30 cellular contexts compared by ENCODE assay signal in the genomic region with DNA sequence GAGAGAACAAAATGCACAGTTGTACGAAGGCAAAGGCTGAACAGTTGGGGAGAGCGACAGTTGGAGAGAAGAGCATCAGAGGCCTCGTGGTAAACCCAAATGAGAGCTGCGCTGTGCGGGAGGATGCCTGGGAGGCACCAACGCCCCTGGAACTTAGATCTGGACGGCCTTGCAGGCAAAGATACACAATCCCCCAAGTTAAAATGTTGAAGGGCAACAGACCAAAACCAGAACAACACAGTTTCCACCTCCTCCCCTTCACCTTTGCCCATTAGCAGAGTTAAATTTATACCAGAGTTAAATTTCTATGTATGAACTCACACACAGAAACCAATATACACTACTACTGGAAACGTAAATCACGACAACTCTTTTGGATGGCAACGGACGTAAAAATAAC.
"Had no signal": no experiment of that assay in that cellular context is flagged by ENCODE, and none has a peak within 500 bp of the region (broad histone marks: within the 10 kb centered on the region; RNA-seq: fewer than 3 reads in every experiment).

No MANE protein-coding gene starts in this region.

- H3K9ac ChIP-seq: SK-N-SH had no signal

- ATAC-seq: activated T-cell treated with anti-CD3 and anti-CD28 coated beads, Interleukin-2, amount 50 U/mL, for 4 hours had no signal

- H3K9me3 Mint-ChIP-seq: activated B cell treated with CpG ODN at 0.5 μM for 24 hours; activated CD4-positive, alpha-beta memory T cell treated with anti-CD3 and anti-CD28 coated beads for 36 hours; activated naive CD4-positive, alpha-beta T cell treated with anti-CD3 and anti-CD28 coated beads, Interleukin-2, amount 10 ng/mL, durations not matched to agents 7 days and 5 days; activated T-cell treated with anti-CD3 and anti-CD28 coated beads, Interleukin-2, amount 50 U/mL, for 4 hours; activated T-helper 1 cell treated with anti-CD3 and anti-CD28 coated beads, Interleukin-12 subunit alpha, Interleukin-12 subunit beta, Interleukin-2, Interleukin-4 antibody, amounts not matched to agents 30 ng/mL and 10 ng/mL and 1 ng/mL, durations not matched to agents 14 hours and 24 hours and 36 hours; central memory CD8-positive, alpha-beta T cell; T-helper 1 cell treated with Interleukin-12 subunit alpha and Interleukin-12 subunit beta and Interleukin-4 antibody, amounts not matched to agents 30 μg/mL and 1 μg/mL, for 36 hours had no signal

- H3K4me1 Mint-ChIP-seq: activated B cell treated with CpG ODN at 0.5 μM for 24 hours; activated naive CD4-positive, alpha-beta T cell treated with anti-CD3 and anti-CD28 coated beads, Interleukin-2, amount 10 ng/mL, durations not matched to agents 7 days and 5 days; central memory CD8-positive, alpha-beta T cell had no signal

- H3K27ac ChIP-seq: ascending aorta, cardiac muscle cell, Peyer's patch, SJSA1, VCaP had no signal

- H3K4me1 ChIP-seq: ascending aorta, Peyer's patch had no signal

- H3K36me3 ChIP-seq: ascending aorta, cardiac muscle cell, Peyer's patch, SJSA1 had no signal

- H3K4me3 Mint-ChIP-seq: activated B cell treated with CpG ODN at 0.5 μM for 24 hours; activated CD4-positive, alpha-beta memory T cell treated with anti-CD3 and anti-CD28 coated beads for 36 hours; activated naive CD4-positive, alpha-beta T cell treated with anti-CD3 and anti-CD28 coated beads, Interleukin-2, amount 10 ng/mL, durations not matched to agents 7 days and 5 days; activated naive CD8-positive, alpha-beta T cell; activated T-cell treated with anti-CD3 and anti-CD28 coated beads, Interleukin-2, amount 50 U/mL, for 4 hours; activated T-helper 1 cell treated with anti-CD3 and anti-CD28 coated beads, Interleukin-12 subunit alpha, Interleukin-12 subunit beta, Interleukin-2, Interleukin-4 antibody, amounts not matched to agents 30 ng/mL and 10 ng/mL and 1 ng/mL, durations not matched to agents 14 hours and 24 hours and 36 hours; central memory CD8-positive, alpha-beta T cell; T-helper 1 cell treated with Interleukin-12 subunit alpha and Interleukin-12 subunit beta and Interleukin-4 antibody, amounts not matched to agents 30 μg/mL and 1 μg/mL, for 36 hours had no signal

- H3K36me3 Mint-ChIP-seq: activated CD4-positive, alpha-beta memory T cell treated with anti-CD3 and anti-CD28 coated beads for 36 hours; activated naive CD4-positive, alpha-beta T cell treated with anti-CD3 and anti-CD28 coated beads, Interleukin-2, amount 10 ng/mL, durations not matched to agents 7 days and 5 days; activated naive CD8-positive, alpha-beta T cell had no signal

- H3K4me3 ChIP-seq: ascending aorta, cardiac muscle cell, Peyer's patch, SJSA1 had no signal

- H3K9me3 ChIP-seq: ascending aorta, Peyer's patch, SJSA1, SK-N-SH had no signal

- DNase-seq: activated B cell treated with CpG ODN at 0.5 μM for 24 hours; activated CD4-positive, alpha-beta memory T cell treated with anti-CD3 and anti-CD28 coated beads for 36 hours; activated CD4-positive, alpha-beta T cell treated with anti-CD3 and anti-CD28 coated beads for 4 hours; activated CD4-positive, alpha-beta T cell treated with anti-CD3 and anti-CD28 coated beads, Interleukin-2, amount 50 U/mL, for 1 hour; activated CD4-positive, CD25-positive, alpha-beta regulatory T cell treated with anti-CD3 and anti-CD28 coated beads, Interleukin-2, amount 50 U/mL, for 72 hours; activated CD8-positive, alpha-beta memory T cell treated with anti-CD3 and anti-CD28 coated beads, Interleukin-2, amount 50 U/mL, for 4 hours; activated naive CD4-positive, alpha-beta T cell treated with anti-CD3 and anti-CD28 coated beads, Interleukin-2, amount 10 ng/mL, durations not matched to agents 7 days and 5 days; activated T-cell treated with anti-CD3 and anti-CD28 coated beads for 4 hours; activated T-cell treated with anti-CD3 and anti-CD28 coated beads, Interleukin-2, amount 50 U/mL, for 4 hours; amygdala; Karpas-422; NCI-H1105; NCI-H1436; NCI-H1694; NCI-H1930; NCI-H2081 treated with DMSO at 0.1 percent for 48 hours; NCI-H345; NCI-H524 treated with DMSO at 0.1 percent for 48 hours; Peyer's patch; RPMI8226; SHP77 treated with DMSO at 0.1 percent for 48 hours; SK-N-SH had no signal

- H3K27ac Mint-ChIP-seq: activated B cell treated with CpG ODN at 0.5 μM for 24 hours; activated CD4-positive, alpha-beta memory T cell treated with anti-CD3 and anti-CD28 coated beads for 36 hours; activated naive CD4-positive, alpha-beta T cell treated with anti-CD3 and anti-CD28 coated beads, Interleukin-2, amount 10 ng/mL, durations not matched to agents 7 days and 5 days; activated naive CD8-positive, alpha-beta T cell; activated T-helper 1 cell treated with anti-CD3 and anti-CD28 coated beads, Interleukin-12 subunit alpha, Interleukin-12 subunit beta, Interleukin-2, Interleukin-4 antibody, amounts not matched to agents 30 ng/mL and 10 ng/mL and 1 ng/mL, durations not matched to agents 14 hours and 24 hours and 36 hours; T-helper 1 cell treated with Interleukin-12 subunit alpha and Interleukin-12 subunit beta and Interleukin-4 antibody, amounts not matched to agents 30 μg/mL and 1 μg/mL, for 36 hours had no signal

- H3K4me2 ChIP-seq: SK-N-SH had no signal

- H3K27me3 ChIP-seq: ascending aorta, Peyer's patch, SJSA1 had no signal

- H3K27me3 Mint-ChIP-seq: activated B cell treated with CpG ODN at 0.5 μM for 24 hours; activated naive CD8-positive, alpha-beta T cell; central memory CD8-positive, alpha-beta T cell had no signal
